1 cellular context compared by ENCODE assay signal in the genomic region with DNA sequence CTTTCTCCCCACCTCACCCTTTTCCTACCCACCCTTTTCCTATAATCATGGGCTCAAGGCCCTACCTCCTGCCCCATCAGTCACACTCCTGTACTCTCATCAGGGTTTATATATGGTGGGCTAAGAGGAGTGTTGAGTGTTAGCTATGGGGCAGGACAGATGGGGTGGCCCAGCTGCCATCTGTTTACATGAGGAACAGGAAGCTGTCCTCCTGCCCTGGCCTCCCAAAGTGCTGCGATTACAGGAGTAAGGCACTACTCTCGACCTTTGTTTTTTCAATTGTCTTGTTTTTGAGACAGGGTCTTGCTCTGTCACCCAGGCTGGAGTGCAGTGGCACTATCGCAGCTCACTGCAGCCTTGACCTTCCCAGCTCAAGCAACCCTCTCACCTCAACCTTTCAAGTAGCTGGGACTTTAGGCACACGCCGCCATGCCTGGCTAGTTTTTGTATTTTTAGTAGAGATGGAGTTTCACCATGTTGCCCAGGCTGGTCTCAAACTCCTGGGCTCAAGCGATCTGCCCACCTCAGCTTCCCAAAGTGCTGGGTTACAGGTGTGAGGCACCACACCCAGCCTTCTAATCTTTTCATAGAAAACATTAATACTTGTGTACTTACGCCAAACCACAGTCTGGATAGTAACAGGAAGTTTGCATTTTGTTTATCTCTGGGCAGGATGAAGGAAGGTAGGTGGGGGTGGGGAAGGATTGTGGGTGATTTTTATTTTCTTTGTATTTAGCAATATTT.
TF ChIP-seq lines count a peak whose summit lies in the region.

No MANE protein-coding gene starts in this region.

TF ChIP-seq in HepG2, 621 proteins besides CTCF, POLR2A, EP300 and RAD21:
- TF ChIP-seq HNRNPK (IDR thresholded peaks at IDR 0.05; ENCODE audit: low read depth, low read length, poor library complexity, severe bottlenecking) (peak; percentile 47), ARHGAP35 (CRISPR knock-in tag; IDR thresholded peaks at IDR 0.05; ENCODE audit: borderline replicate concordance) (no peak), MYC (CRISPR knock-in tag; IDR thresholded peaks at IDR 0.05; ENCODE audit: borderline replicate concordance) (0 out of 2 replicates have a peak, but pooled peaks have one; percentile 15), SALL1 (CRISPR knock-in tag; IDR thresholded peaks at IDR 0.05) (peak; percentile 26; the same call in 1 of the 2 replicates), AGO1 (IDR thresholded peaks at IDR 0.05; ENCODE audit: low read depth, low read length, poor library complexity, severe bottlenecking) (no peak), CC2D1A (CRISPR knock-in tag; IDR thresholded peaks at IDR 0.05) (no peak), ZNF282 (IDR thresholded peaks at IDR 0.05; ENCODE audit: partially characterized antibody) (no peak)
- TF ChIP-seq, protein P1, sequence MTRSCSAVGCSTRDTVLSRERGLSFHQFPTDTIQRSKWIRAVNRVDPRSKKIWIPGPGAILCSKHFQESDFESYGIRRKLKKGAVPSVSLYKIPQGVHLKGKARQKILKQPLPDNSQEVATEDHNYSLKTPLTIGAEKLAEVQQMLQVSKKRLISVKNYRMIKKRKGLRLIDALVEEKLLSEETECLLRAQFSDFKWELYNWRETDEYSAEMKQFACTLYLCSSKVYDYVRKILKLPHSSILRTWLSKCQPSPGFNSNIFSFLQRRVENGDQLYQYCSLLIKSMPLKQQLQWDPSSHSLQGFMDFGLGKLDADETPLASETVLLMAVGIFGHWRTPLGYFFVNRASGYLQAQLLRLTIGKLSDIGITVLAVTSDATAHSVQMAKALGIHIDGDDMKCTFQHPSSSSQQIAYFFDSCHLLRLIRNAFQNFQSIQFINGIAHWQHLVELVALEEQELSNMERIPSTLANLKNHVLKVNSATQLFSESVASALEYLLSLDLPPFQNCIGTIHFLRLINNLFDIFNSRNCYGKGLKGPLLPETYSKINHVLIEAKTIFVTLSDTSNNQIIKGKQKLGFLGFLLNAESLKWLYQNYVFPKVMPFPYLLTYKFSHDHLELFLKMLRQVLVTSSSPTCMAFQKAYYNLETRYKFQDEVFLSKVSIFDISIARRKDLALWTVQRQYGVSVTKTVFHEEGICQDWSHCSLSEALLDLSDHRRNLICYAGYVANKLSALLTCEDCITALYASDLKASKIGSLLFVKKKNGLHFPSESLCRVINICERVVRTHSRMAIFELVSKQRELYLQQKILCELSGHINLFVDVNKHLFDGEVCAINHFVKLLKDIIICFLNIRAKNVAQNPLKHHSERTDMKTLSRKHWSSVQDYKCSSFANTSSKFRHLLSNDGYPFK (CRISPR knock-in tag; IDR thresholded peaks at IDR 0.05; ENCODE audit: borderline replicate concordance) = 0 out of 2 replicates have a peak, but pooled peaks have one; percentile 22
- TF ChIP-seq, protein P2, sequence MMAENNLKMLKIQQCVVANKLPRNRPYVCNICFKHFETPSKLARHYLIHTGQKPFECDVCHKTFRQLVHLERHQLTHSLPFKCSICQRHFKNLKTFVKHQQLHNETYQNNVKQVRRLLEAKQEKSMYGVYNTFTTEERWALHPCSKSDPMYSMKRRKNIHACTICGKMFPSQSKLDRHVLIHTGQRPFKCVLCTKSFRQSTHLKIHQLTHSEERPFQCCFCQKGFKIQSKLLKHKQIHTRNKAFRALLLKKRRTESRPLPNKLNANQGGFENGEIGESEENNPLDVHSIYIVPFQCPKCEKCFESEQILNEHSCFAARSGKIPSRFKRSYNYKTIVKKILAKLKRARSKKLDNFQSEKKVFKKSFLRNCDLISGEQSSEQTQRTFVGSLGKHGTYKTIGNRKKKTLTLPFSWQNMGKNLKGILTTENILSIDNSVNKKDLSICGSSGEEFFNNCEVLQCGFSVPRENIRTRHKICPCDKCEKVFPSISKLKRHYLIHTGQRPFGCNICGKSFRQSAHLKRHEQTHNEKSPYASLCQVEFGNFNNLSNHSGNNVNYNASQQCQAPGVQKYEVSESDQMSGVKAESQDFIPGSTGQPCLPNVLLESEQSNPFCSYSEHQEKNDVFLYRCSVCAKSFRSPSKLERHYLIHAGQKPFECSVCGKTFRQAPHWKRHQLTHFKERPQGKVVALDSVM (CRISPR knock-in tag; IDR thresholded peaks at IDR 0.05) = peak; percentile 75
